In genomic region chr16:86566966-86567700, GRCh38 we compare ENCODE assay signal across 10 cellular contexts. TPM values are rescaled to one million over a fixed set of nuclear protein-coding genes. Genes with fewer than 3 reads are reported as not detected.
DNase-seq lines count a peak whose midpoint lies in the region; ATAC-seq, FAIRE-seq and TF ChIP-seq lines count a peak whose summit lies in the region.
"Had no signal": no experiment of that assay in that cellular context is flagged by ENCODE, and none has a peak within 500 bp of the region (broad histone marks: within the 10 kb centered on the region; RNA-seq: fewer than 3 reads in every experiment).

No MANE protein-coding gene starts in this region.

- H3K9me3 ChIP-seq in kidney (ENCODE audit: control insufficient read depth in 1 of 2, low read length in 2 of 2) = no peaks in the 10 kb centered on the region
- H3K9me3 ChIP-seq: Caco-2 had no signal

- peaks cover 0 to 6% of the 10 kb centered on the region in 2 donors for H3K4me1 ChIP-seq in kidney (ENCODE audit: control insufficient read depth in 1 of 2, insufficient read depth in 1 of 2, low read depth in 1 of 2, low read length in 2 of 2)
- H3K4me1 ChIP-seq: Caco-2 had no signal

- no peaks in the 10 kb centered on the region for H3K9me3 Mint-ChIP-seq in activated naive CD4-positive, alpha-beta T cell treated with anti-CD3 and anti-CD28 coated beads, Interleukin-2, amount 10 ng/mL, durations not matched to agents 7 days and 5 days
- H3K9me3 Mint-ChIP-seq in type B pancreatic cell = no peaks in the 10 kb centered on the region
- H3K9me3 Mint-ChIP-seq: natural killer cell treated with Interleukin-12 subunit alpha and Interleukin-12 subunit beta and Interleukin-15 and Interleukin-18, amount 100 ng/mL, for 72 hours had no signal

- H3K4me3 Mint-ChIP-seq in activated naive CD4-positive, alpha-beta T cell treated with anti-CD3 and anti-CD28 coated beads, Interleukin-2, amount 10 ng/mL, durations not matched to agents 7 days and 5 days = no peak overlapping the region
- peak overlapping the region; percentile 89 for H3K4me3 Mint-ChIP-seq in type B pancreatic cell
- H3K4me3 Mint-ChIP-seq: natural killer cell treated with Interleukin-12 subunit alpha and Interleukin-12 subunit beta and Interleukin-15 and Interleukin-18, amount 100 ng/mL, for 72 hours had no signal

- peaks cover 8% of the 10 kb centered on the region for H3K4me1 Mint-ChIP-seq in activated naive CD4-positive, alpha-beta T cell treated with anti-CD3 and anti-CD28 coated beads, Interleukin-2, amount 10 ng/mL, durations not matched to agents 7 days and 5 days
- H3K4me1 Mint-ChIP-seq in type B pancreatic cell (ENCODE audit: unreplicated experiment) = peaks cover 33% of the 10 kb centered on the region

- CTCF ChIA-PET in activated naive CD4-positive, alpha-beta T cell treated with anti-CD3 and anti-CD28 coated beads, Interleukin-2, amount 10 ng/mL, durations not matched to agents 7 days and 5 days (lab: Charles Lee) = no interaction called here

- peak overlapping the region; percentile 76 to 84 for H3K27ac ChIP-seq in kidney (ENCODE audit: low read depth in 2 of 2, low read length in 2 of 2)

- ATAC-seq in GM21528 (IDR thresholded peaks at IDR 0.05; ENCODE audit: low FRiP score, unreplicated experiment) (no peak), left colon (no peak)

- peaks cover 35% of the 10 kb centered on the region for H3K27me3 ChIP-seq in bronchial epithelial cell (ENCODE audit: control insufficient read depth, insufficient read depth, low read length)

- H3K4me3 ChIP-seq in bronchial epithelial cell (ENCODE audit: low read depth, low read length) = peak overlapping the region; percentile 31
- peak overlapping the region; percentile 34 to 48 for H3K4me3 ChIP-seq in kidney (ENCODE audit: low read length in 2 of 2)

- H3K36me3 Mint-ChIP-seq in activated naive CD4-positive, alpha-beta T cell treated with anti-CD3 and anti-CD28 coated beads, Interleukin-2, amount 10 ng/mL, durations not matched to agents 7 days and 5 days = no peaks in the 10 kb centered on the region
- H3K36me3 Mint-ChIP-seq in type B pancreatic cell = peaks cover 10% of the 10 kb centered on the region
- H3K36me3 Mint-ChIP-seq: natural killer cell treated with Interleukin-12 subunit alpha and Interleukin-12 subunit beta and Interleukin-15 and Interleukin-18, amount 100 ng/mL, for 72 hours had no signal

- FAIRE-seq in bronchial epithelial cell (lab: Jason Lieb, UNC) = no peak
- FAIRE-seq in kidney (lab: Jason Lieb, UNC) = no peak

- no peak for TF ChIP-seq CTCF in bronchial epithelial cell (IDR thresholded peaks at IDR 0.05; ENCODE audit: insufficient read depth, low read length, severe bottlenecking)
- TF ChIP-seq CTCF in kidney (IDR thresholded peaks at IDR 0.05; ENCODE audit: borderline replicate concordance, extremely low read depth, insufficient read depth) = no peak
- no peak for TF ChIP-seq CTCF in type B pancreatic cell (conservative IDR thresholded peaks at IDR 0.05)

- intact Hi-C loops in kidney (cut with DNase I) (loop anchor here (5.0 to 10.0 kb wide), 2 partner anchors 495 to 718 kb away; no protein-coding TSS in a partner anchor), left colon (cut with DNase I, micrococcal nuclease) (no loop called here)

- peak overlapping the region; percentile 58 for H3K27ac Mint-ChIP-seq in activated naive CD4-positive, alpha-beta T cell treated with anti-CD3 and anti-CD28 coated beads, Interleukin-2, amount 10 ng/mL, durations not matched to agents 7 days and 5 days
- H3K27ac Mint-ChIP-seq in type B pancreatic cell = peak overlapping the region; percentile 63
- H3K27ac Mint-ChIP-seq: natural killer cell treated with Interleukin-12 subunit alpha and Interleukin-12 subunit beta and Interleukin-15 and Interleukin-18, amount 100 ng/mL, for 72 hours had no signal

- DNase-seq in activated naive CD4-positive, alpha-beta T cell treated with anti-CD3 and anti-CD28 coated beads, Interleukin-2, amount 10 ng/mL, durations not matched to agents 7 days and 5 days = no peak
- DNase-seq in activated naive CD4-positive, alpha-beta T cell (lab: John Stamatoyannopoulos, UW) = no peak
- no peak for DNase-seq in bronchial epithelial cell (ENCODE audit: low read depth)
- DNase-seq in kidney = peak; percentile 80
- DNase-seq in type B pancreatic cell (ENCODE audit: extremely low spot score, unreplicated experiment) = no peak
- DNase-seq in left colon = no peak
- DNase-seq in hypothalamus (lab: John Stamatoyannopoulos, UW) = no peak
- DNase-seq: Caco-2 had no signal

- peak overlapping the region; percentile 48 to 51 for H3K9ac ChIP-seq in kidney (ENCODE audit: low read length in 2 of 2)

- H3K27me3 Mint-ChIP-seq in activated naive CD4-positive, alpha-beta T cell treated with anti-CD3 and anti-CD28 coated beads, Interleukin-2, amount 10 ng/mL, durations not matched to agents 7 days and 5 days = peaks cover 95% of the 10 kb centered on the region
- peaks cover 80% of the 10 kb centered on the region for H3K27me3 Mint-ChIP-seq in type B pancreatic cell

- H3K36me3 ChIP-seq in bronchial epithelial cell (ENCODE audit: control insufficient read depth, insufficient read depth, low read length) = no peaks in the 10 kb centered on the region
- no peaks in the 10 kb centered on the region for H3K36me3 ChIP-seq in kidney (ENCODE audit: control insufficient read depth in 1 of 2, insufficient read depth in 2 of 2, low read length in 2 of 2)

RNA-seq across cellular contexts. Expression of gene FOXC2, which starts 0.5 kb away (rescaled TPM):
- total RNA-seq in bronchial epithelial cell (under 0.01 TPM in 1 of 2 replicates, not detected in the other), kidney (6.3 TPM), type B pancreatic cell (ENCODE audit: low replicate concordance) (5.5 and 11.3 TPM in 2 replicates), left colon (under 1 TPM; 0.34 TPM)
- polyA plus RNA-seq in kidney (ENCODE audit: insufficient read depth, low read depth, low replicate concordance) = 3.8 TPM
- total RNA-seq: Caco-2; natural killer cell treated with Interleukin-12 subunit alpha and Interleukin-12 subunit beta and Interleukin-15 and Interleukin-18, amount 100 ng/mL, for 72 hours had no signal

RNA-seq across cellular contexts. Expression of gene FOXL1, which starts 11.2 kb away (rescaled TPM):
- 1.1 and 1.5 TPM in 2 replicates for total RNA-seq in bronchial epithelial cell
- 2.0 TPM for total RNA-seq in kidney
- polyA plus RNA-seq in kidney (ENCODE audit: insufficient read depth, low read depth, low replicate concordance) = 0.52 TPM
- total RNA-seq in type B pancreatic cell (ENCODE audit: low replicate concordance) = 1.5 and 2.2 TPM in 2 replicates
- 1 to 10 TPM; 2.0 to 4.2 TPM for total RNA-seq in left colon
- total RNA-seq: natural killer cell treated with Interleukin-12 subunit alpha and Interleukin-12 subunit beta and Interleukin-15 and Interleukin-18, amount 100 ng/mL, for 72 hours had no signal

RNA-seq across cellular contexts. Expression of gene MTHFSD, which starts 12.1 kb away (rescaled TPM):
- total RNA-seq in bronchial epithelial cell (13.2 and 19.7 TPM in 2 replicates), kidney (26.2 TPM), type B pancreatic cell (ENCODE audit: low replicate concordance) (18.2 and 20.2 TPM in 2 replicates), left colon (10 to 100 TPM; 18.6 to 23.3 TPM)
- polyA plus RNA-seq in kidney (ENCODE audit: insufficient read depth, low read depth, low replicate concordance) = 11.3 TPM

RNA-seq across cellular contexts. Expression of gene FOXF1, which starts 56.8 kb away (rescaled TPM):
- total RNA-seq in bronchial epithelial cell (0.26 TPM in 1 of 2 replicates, not detected in the other), kidney (0.57 TPM), type B pancreatic cell (ENCODE audit: low replicate concordance) (0.48 and 3.4 TPM in 2 replicates), left colon (10 to 100 TPM in 1 of 2 donors, 1 to 10 TPM in 1; 4.9 to 13.7 TPM)
- 0.67 TPM for polyA plus RNA-seq in kidney (ENCODE audit: insufficient read depth, low read depth, low replicate concordance)
- total RNA-seq: natural killer cell treated with Interleukin-12 subunit alpha and Interleukin-12 subunit beta and Interleukin-15 and Interleukin-18, amount 100 ng/mL, for 72 hours had no signal
